9 cellular contexts compared by ENCODE assay signal in genomic region chr19:10107254-10107653, GRCh38. TPM values are rescaled to one million over a fixed set of nuclear protein-coding genes. Genes with fewer than 3 reads are reported as not detected.
DNase-seq lines count a peak whose midpoint lies in the region; ATAC-seq, FAIRE-seq and TF ChIP-seq lines count a peak whose summit lies in the region.
"Had no signal": no experiment of that assay in that cellular context is flagged by ENCODE, and none has a peak within 500 bp of the region (broad histone marks: within the 10 kb centered on the region; RNA-seq: fewer than 3 reads in every experiment).

No MANE protein-coding gene starts in this region.

- DNase-seq in T-helper 1 cell: no peak
- no peak for DNase-seq in activated CD8-positive, alpha-beta T cell treated with anti-CD3 and anti-CD28 coated beads for 36 hours
- no peak for DNase-seq in stimulated activated naive CD8-positive, alpha-beta T cell treated with anti-CD3 and anti-CD28 coated beads, Interleukin-15, amount 100 ng/mL, for 72 hours
- no peak for DNase-seq in NCI-H524 treated with DMSO at 0.1 percent for 48 hours (lab: John Stamatoyannopoulos, UW)
- DNase-seq in NCI-H226: no peak
- no peak for DNase-seq in GM19239 (ENCODE audit: insufficient read length, low spot score)
- DNase-seq: SIG-M5 had no signal

- no peaks in the 10 kb centered on the region for H3K9me3 Mint-ChIP-seq in T-helper 1 cell treated with Interleukin-12 subunit alpha and Interleukin-12 subunit beta and Interleukin-4 antibody, amounts not matched to agents 30 μg/mL and 1 μg/mL, for 36 hours
- H3K9me3 Mint-ChIP-seq in activated CD8-positive, alpha-beta T cell treated with anti-CD3 and anti-CD28 coated beads for 36 hours: no peaks in the 10 kb centered on the region
- H3K9me3 Mint-ChIP-seq in stimulated activated naive CD8-positive, alpha-beta T cell treated with anti-CD3 and anti-CD28 coated beads, Interleukin-15, amount 100 ng/mL, for 72 hours: no peaks in the 10 kb centered on the region

- H3K4me1 ChIP-seq in iPS-15b (ENCODE audit: control insufficient read depth, insufficient read depth, low read length): peaks cover 3% of the 10 kb centered on the region

- H3K4me3 ChIP-seq in iPS-15b (ENCODE audit: low read depth, low read length): peak overlapping the region; percentile 84

- TF ChIP-seq CTCF in activated CD8-positive, alpha-beta T cell treated with anti-CD3 and anti-CD28 coated beads for 36 hours (IDR thresholded peaks at IDR 0.05): no peak

- FAIRE-seq in GM19239 (lab: Jason Lieb, UNC): no peak

- H3K9ac ChIP-seq in iPS-15b (ENCODE audit: low read depth, low read length): peak overlapping the region; percentile 94

- no peaks in the 10 kb centered on the region for H3K27me3 ChIP-seq in iPS-15b (ENCODE audit: control insufficient read depth, insufficient read depth, low read length)

- no peaks in the 10 kb centered on the region for H3K9me3 ChIP-seq in iPS-15b (ENCODE audit: control insufficient read depth, insufficient read depth, low read length)

- ATAC-seq in activated CD8-positive, alpha-beta T cell treated with anti-CD3 and anti-CD28 coated beads for 36 hours: no peak
- no peak for ATAC-seq in stimulated activated naive CD8-positive, alpha-beta T cell treated with anti-CD3 and anti-CD28 coated beads, Interleukin-15, amount 100 ng/mL, for 72 hours

- intact Hi-C loops in activated CD8-positive, alpha-beta T cell treated with anti-CD3 and anti-CD28 coated beads for 36 hours (cut with micrococcal nuclease): no loop called here

- CTCF ChIA-PET in activated CD8-positive, alpha-beta T cell treated with anti-CD3 and anti-CD28 coated beads for 36 hours (lab: Charles Lee): interaction anchor here (0.9 to 5.9 kb wide), 4 partner anchors 10 to 176 kb away, joined by 3 to 43 read pairs (median 8); partner anchors contain the start of gene EIF3G

- H3K36me3 ChIP-seq in iPS-15b (ENCODE audit: control insufficient read depth, insufficient read depth, low read length): peaks cover 39% of the 10 kb centered on the region

- POLR2A ChIA-PET in activated CD8-positive, alpha-beta T cell treated with anti-CD3 and anti-CD28 coated beads for 36 hours (lab: Charles Lee): interaction anchor here (0.7 to 27.0 kb wide), 6 partner anchors 7 to 225 kb away, joined by 3 to 521 read pairs (median 9); partner anchors contain the start of genes ANGPTL6, EIF3G, P2RY11 and PPAN

- H3K36me3 Mint-ChIP-seq in T-helper 1 cell treated with Interleukin-12 subunit alpha and Interleukin-12 subunit beta and Interleukin-4 antibody, amounts not matched to agents 30 μg/mL and 1 μg/mL, for 36 hours (ENCODE audit: low read depth): peaks cover 27% of the 10 kb centered on the region
- peaks cover 53% of the 10 kb centered on the region for H3K36me3 Mint-ChIP-seq in activated CD8-positive, alpha-beta T cell treated with anti-CD3 and anti-CD28 coated beads for 36 hours (ENCODE audit: low read depth)

- H3K4me3 Mint-ChIP-seq in T-helper 1 cell treated with Interleukin-12 subunit alpha and Interleukin-12 subunit beta and Interleukin-4 antibody, amounts not matched to agents 30 μg/mL and 1 μg/mL, for 36 hours: peak overlapping the region; percentile 87
- peak overlapping the region; percentile 97 for H3K4me3 Mint-ChIP-seq in activated CD8-positive, alpha-beta T cell treated with anti-CD3 and anti-CD28 coated beads for 36 hours
- H3K4me3 Mint-ChIP-seq in stimulated activated naive CD8-positive, alpha-beta T cell treated with anti-CD3 and anti-CD28 coated beads, Interleukin-15, amount 100 ng/mL, for 72 hours: peak overlapping the region; percentile 84 to 89

- peaks cover 44% of the 10 kb centered on the region for H3K4me1 Mint-ChIP-seq in T-helper 1 cell treated with Interleukin-12 subunit alpha and Interleukin-12 subunit beta and Interleukin-4 antibody, amounts not matched to agents 30 μg/mL and 1 μg/mL, for 36 hours (ENCODE audit: low read depth)
- peaks cover 61% of the 10 kb centered on the region for H3K4me1 Mint-ChIP-seq in activated CD8-positive, alpha-beta T cell treated with anti-CD3 and anti-CD28 coated beads for 36 hours (ENCODE audit: low read depth)
- peaks cover 90% of the 10 kb centered on the region for H3K4me1 Mint-ChIP-seq in stimulated activated naive CD8-positive, alpha-beta T cell treated with anti-CD3 and anti-CD28 coated beads, Interleukin-15, amount 100 ng/mL, for 72 hours

- peak overlapping the region; percentile 82 for H3K27ac Mint-ChIP-seq in T-helper 1 cell treated with Interleukin-12 subunit alpha and Interleukin-12 subunit beta and Interleukin-4 antibody, amounts not matched to agents 30 μg/mL and 1 μg/mL, for 36 hours
- peak overlapping the region; percentile 100 for H3K27ac Mint-ChIP-seq in activated CD8-positive, alpha-beta T cell treated with anti-CD3 and anti-CD28 coated beads for 36 hours
- peak overlapping the region; percentile 96 to 99 for H3K27ac Mint-ChIP-seq in stimulated activated naive CD8-positive, alpha-beta T cell treated with anti-CD3 and anti-CD28 coated beads, Interleukin-15, amount 100 ng/mL, for 72 hours

- H3K27me3 Mint-ChIP-seq in T-helper 1 cell treated with Interleukin-12 subunit alpha and Interleukin-12 subunit beta and Interleukin-4 antibody, amounts not matched to agents 30 μg/mL and 1 μg/mL, for 36 hours (ENCODE audit: low read depth): no peaks in the 10 kb centered on the region
- H3K27me3 Mint-ChIP-seq in activated CD8-positive, alpha-beta T cell treated with anti-CD3 and anti-CD28 coated beads for 36 hours: no peaks in the 10 kb centered on the region
- H3K27me3 Mint-ChIP-seq in stimulated activated naive CD8-positive, alpha-beta T cell treated with anti-CD3 and anti-CD28 coated beads, Interleukin-15, amount 100 ng/mL, for 72 hours: no peaks in the 10 kb centered on the region

RNA-seq across cellular contexts. Expression of gene PPAN, which starts 1.1 kb away (rescaled TPM):
- total RNA-seq in activated CD8-positive, alpha-beta T cell treated with anti-CD3 and anti-CD28 coated beads for 36 hours: 100 to 1,000 TPM; 165 to 171 TPM

RNA-seq across cellular contexts. Expression of gene P2RY11, which starts 4.2 kb away (rescaled TPM):
- total RNA-seq in activated CD8-positive, alpha-beta T cell treated with anti-CD3 and anti-CD28 coated beads for 36 hours: 10 to 100 TPM; 59.0 to 62.1 TPM

RNA-seq across cellular contexts. Expression of gene ANGPTL6, which starts 4.8 kb away (rescaled TPM):
- total RNA-seq in activated CD8-positive, alpha-beta T cell treated with anti-CD3 and anti-CD28 coated beads for 36 hours: 10 to 100 TPM; 11.8 to 12.0 TPM

RNA-seq across cellular contexts. Expression of gene EIF3G, which starts 12.4 kb away (rescaled TPM):
- 100 to 1,000 TPM; 275 to 286 TPM for total RNA-seq in activated CD8-positive, alpha-beta T cell treated with anti-CD3 and anti-CD28 coated beads for 36 hours

RNA-seq across cellular contexts. Expression of gene SHFL, which starts 21.1 kb away (rescaled TPM):
- total RNA-seq in activated CD8-positive, alpha-beta T cell treated with anti-CD3 and anti-CD28 coated beads for 36 hours: 10 to 100 TPM; 45.6 to 49.5 TPM
